ENCODE assay signal across 1 cellular context in genomic region chr1:54738244-54738643, GRCh38.
TF ChIP-seq lines count a peak whose summit lies in the region.

No MANE protein-coding gene starts in this region.

TF ChIP-seq in K562, 482 proteins besides CTCF, POLR2A, EP300 and RAD21:
- TF ChIP-seq PBX2 (CRISPR knock-in tag; IDR thresholded peaks at IDR 0.05; ENCODE audit: low read depth): no peak
- TF ChIP-seq PBX2 (tag; conservative IDR thresholded peaks at IDR 0.05; ENCODE audit: low read depth): no peak
- TF ChIP-seq ZNF518B (CRISPR knock-in tag; IDR thresholded peaks at IDR 0.05): no peak
- no peak for TF ChIP-seq HES1 (IDR thresholded peaks at IDR 0.05; ENCODE audit: low read depth)
- peak; percentile 25; the same call in 1 of the 2 replicates for TF ChIP-seq CEBPG (CRISPR knock-in tag; IDR thresholded peaks at IDR 0.05)
- no peak for TF ChIP-seq CEBPG (tag; conservative IDR thresholded peaks at IDR 0.05 in 1 of 2, IDR thresholded peaks at IDR 0.05 in 1 of 2)
- no peak for TF ChIP-seq BCL6 (CRISPR knock-in tag; IDR thresholded peaks at IDR 0.05)
- TF ChIP-seq CHD2 (IDR thresholded peaks at IDR 0.05; ENCODE audit: low read depth, low read length): peak; percentile 69
- TF ChIP-seq ARID1B (IDR thresholded peaks at IDR 0.05): no peak
